Comparison of ENCODE assay signal across 11 cellular contexts in the genomic region with DNA sequence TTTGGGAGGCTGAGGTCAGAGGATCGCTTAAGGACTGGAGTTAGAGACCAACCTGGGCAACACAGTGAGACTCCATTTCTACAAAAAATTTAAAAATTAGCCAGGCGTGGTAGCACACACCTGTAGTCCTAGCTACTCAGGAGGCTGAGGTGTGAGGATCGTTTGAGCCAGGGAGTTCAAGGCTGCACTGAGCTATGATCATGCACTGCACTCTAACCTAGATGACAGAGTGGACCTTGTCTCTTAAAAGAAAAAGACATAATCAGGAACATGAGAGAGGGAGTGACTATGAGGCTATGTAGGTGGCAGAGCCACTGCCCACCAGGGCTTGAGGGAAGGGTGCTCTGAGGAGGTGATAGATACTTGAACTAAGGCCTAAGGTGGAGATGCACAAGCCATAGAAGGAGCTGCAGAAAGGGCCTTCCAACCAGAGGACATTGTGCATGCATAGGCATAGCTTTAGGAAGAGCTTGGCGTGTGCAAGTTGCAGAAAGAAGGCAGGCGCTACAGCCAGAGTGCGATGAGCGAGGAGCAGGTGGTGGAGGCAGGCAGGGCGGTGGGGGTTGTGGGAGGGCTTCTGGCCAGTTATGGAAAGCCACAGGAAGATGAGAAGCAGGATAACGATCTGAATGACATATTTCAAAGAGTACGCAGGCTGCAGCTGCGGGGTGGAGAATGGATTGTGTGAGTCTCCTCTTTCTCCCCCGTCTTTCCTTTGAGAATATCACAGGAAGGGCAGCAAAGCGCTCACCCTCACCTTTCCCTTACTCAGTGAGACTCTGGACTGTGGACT. TPM values are rescaled to one million over a fixed set of nuclear protein-coding genes. Genes with fewer than 3 reads are reported as not detected.
DNase-seq lines count a peak whose midpoint lies in the region; ATAC-seq, FAIRE-seq and TF ChIP-seq lines count a peak whose summit lies in the region.
"Had no signal": no experiment of that assay in that cellular context is flagged by ENCODE, and none has a peak within 500 bp of the region (broad histone marks: within the 10 kb centered on the region; RNA-seq: fewer than 3 reads in every experiment).

No MANE protein-coding gene starts in this region.

- H3K4me3 ChIP-seq in small intestine (ENCODE audit: low read depth in 1 of 2, low read length in 2 of 2) (no peak overlapping the region), colonic mucosa (no peak overlapping the region)
- H3K4me3 ChIP-seq: heart left ventricle had no signal

- WGBS in small intestine, 3 donors: 24 to 47% (median 34%) methylated on average over 12 to 13 of the region's 13 CpGs

- TF ChIP-seq CTCF in brain (conservative IDR thresholded peaks at IDR 0.05) (no peak), colonic mucosa (IDR thresholded peaks at IDR 0.05) (no peak)

- FAIRE-seq in small intestine (lab: Jason Lieb, UNC): no peak

- H3K9me3 Mint-ChIP-seq in activated CD4-positive, alpha-beta memory T cell treated with anti-CD3 and anti-CD28 coated beads for 36 hours: no peaks in the 10 kb centered on the region
- H3K9me3 Mint-ChIP-seq in activated CD4-positive, alpha-beta memory T cell treated with anti-CD3 and anti-CD28 coated beads, Interleukin-2, amount 10 ng/mL, durations not matched to agents 7 days and 5 days: no peaks in the 10 kb centered on the region
- peaks cover 0 to 8% (median 0%) of the 10 kb centered on the region in 5 experiments for H3K9me3 Mint-ChIP-seq in brain

- H3K4me3 Mint-ChIP-seq in activated CD4-positive, alpha-beta memory T cell treated with anti-CD3 and anti-CD28 coated beads for 36 hours: no peak overlapping the region
- no peak overlapping the region for H3K4me3 Mint-ChIP-seq in activated CD4-positive, alpha-beta memory T cell treated with anti-CD3 and anti-CD28 coated beads, Interleukin-2, amount 10 ng/mL, durations not matched to agents 7 days and 5 days
- peak overlapping the region in 3 of 5 experiments; percentile 20 to 65 (median 39) for H3K4me3 Mint-ChIP-seq in brain

- intact Hi-C loops in activated CD4-positive, alpha-beta memory T cell treated with anti-CD3 and anti-CD28 coated beads for 36 hours (cut with micrococcal nuclease): no loop called here
- intact Hi-C loops in colonic mucosa (cut with DNase I): no loop called here

- CTCF ChIA-PET in activated CD4-positive, alpha-beta memory T cell treated with anti-CD3 and anti-CD28 coated beads for 36 hours (lab: Charles Lee): interaction anchor here (3.3 to 6.3 kb wide), 4 partner anchors 333 to 594 kb away, joined by 15 to 304 read pairs (median 200); a partner anchor contains a TSS
- CTCF ChIA-PET in activated CD4-positive, alpha-beta memory T cell treated with anti-CD3 and anti-CD28 coated beads, Interleukin-2, amount 10 ng/mL, durations not matched to agents 7 days and 5 days (lab: Charles Lee): interaction anchor here (0.8 to 6.9 kb wide), 11 partner anchors 10 to 680 kb away, joined by 3 to 271 read pairs (median 30); a partner anchor contains a TSS

- no peak for ATAC-seq in GM19463 (IDR thresholded peaks at IDR 0.05; ENCODE audit: unreplicated experiment)
- no peak for ATAC-seq in HG02981 (IDR thresholded peaks at IDR 0.05; ENCODE audit: unreplicated experiment)

- peaks cover 24% of the 10 kb centered on the region for H3K4me1 Mint-ChIP-seq in activated CD4-positive, alpha-beta memory T cell treated with anti-CD3 and anti-CD28 coated beads for 36 hours (ENCODE audit: low read depth)
- H3K4me1 Mint-ChIP-seq in activated CD4-positive, alpha-beta memory T cell treated with anti-CD3 and anti-CD28 coated beads, Interleukin-2, amount 10 ng/mL, durations not matched to agents 7 days and 5 days: peaks cover 43% of the 10 kb centered on the region
- peaks cover 30% of the 10 kb centered on the region for H3K4me1 Mint-ChIP-seq in brain

- no peak overlapping the region for H3K27ac Mint-ChIP-seq in activated CD4-positive, alpha-beta memory T cell treated with anti-CD3 and anti-CD28 coated beads for 36 hours
- no peak overlapping the region for H3K27ac Mint-ChIP-seq in activated CD4-positive, alpha-beta memory T cell treated with anti-CD3 and anti-CD28 coated beads, Interleukin-2, amount 10 ng/mL, durations not matched to agents 7 days and 5 days
- H3K27ac Mint-ChIP-seq in brain: peak overlapping the region in 3 of 5 experiments; percentile 13 to 37 (median 29)

- no peaks in the 10 kb centered on the region for H3K36me3 Mint-ChIP-seq in activated CD4-positive, alpha-beta memory T cell treated with anti-CD3 and anti-CD28 coated beads for 36 hours
- no peaks in the 10 kb centered on the region for H3K36me3 Mint-ChIP-seq in activated CD4-positive, alpha-beta memory T cell treated with anti-CD3 and anti-CD28 coated beads, Interleukin-2, amount 10 ng/mL, durations not matched to agents 7 days and 5 days (ENCODE audit: low read depth)
- H3K36me3 Mint-ChIP-seq in brain: no peaks in the 10 kb centered on the region

- H3K27me3 ChIP-seq in small intestine (ENCODE audit: control insufficient read depth in 2 of 2, insufficient read depth in 2 of 2, low read length in 2 of 2) (no peaks in the 10 kb centered on the region), colonic mucosa (no peaks in the 10 kb centered on the region)

- H3K36me3 ChIP-seq in small intestine (ENCODE audit: control insufficient read depth in 2 of 2, insufficient read depth in 2 of 2, low read length in 2 of 2) (no peaks in the 10 kb centered on the region), colonic mucosa (no peaks in the 10 kb centered on the region)
- H3K36me3 ChIP-seq: heart left ventricle had no signal

- H3K27me3 Mint-ChIP-seq in activated CD4-positive, alpha-beta memory T cell treated with anti-CD3 and anti-CD28 coated beads for 36 hours: no peaks in the 10 kb centered on the region
- H3K27me3 Mint-ChIP-seq in activated CD4-positive, alpha-beta memory T cell treated with anti-CD3 and anti-CD28 coated beads, Interleukin-2, amount 10 ng/mL, durations not matched to agents 7 days and 5 days: peaks cover 6% of the 10 kb centered on the region
- peaks cover 10% of the 10 kb centered on the region for H3K27me3 Mint-ChIP-seq in brain

- H3K4me1 ChIP-seq in small intestine (ENCODE audit: control insufficient read depth in 2 of 2, insufficient read depth in 1 of 2, low read depth in 1 of 2, low read length in 1 of 2) (peaks cover 0 to 4% of the 10 kb centered on the region in 2 donors), colonic mucosa (no peaks in the 10 kb centered on the region)

- POLR2A ChIA-PET in activated CD4-positive, alpha-beta memory T cell treated with anti-CD3 and anti-CD28 coated beads for 36 hours (lab: Charles Lee): no interaction called here
- POLR2A ChIA-PET in activated CD4-positive, alpha-beta memory T cell treated with anti-CD3 and anti-CD28 coated beads, Interleukin-2, amount 10 ng/mL, durations not matched to agents 7 days and 5 days (lab: Charles Lee): interaction anchor here (3.2 to 4.9 kb wide), 2 partner anchors 332 to 529 kb away, joined by 36 to 55 read pairs; no protein-coding TSS in a partner anchor

- H3K9me3 ChIP-seq in small intestine (ENCODE audit: control insufficient read depth, low read depth) (no peaks in the 10 kb centered on the region), colonic mucosa (no peaks in the 10 kb centered on the region)
- H3K9me3 ChIP-seq: heart left ventricle had no signal

- peak overlapping the region in 1 of 2 donors; percentile 76 for H3K27ac ChIP-seq in small intestine (ENCODE audit: low read depth in 1 of 2, low read length in 1 of 2)
- no peak overlapping the region for H3K27ac ChIP-seq in colonic mucosa
- H3K27ac ChIP-seq: heart left ventricle had no signal

- no peak overlapping the region for H3K9ac ChIP-seq in colonic mucosa (ENCODE audit: low read depth in 2 of 2, low read length in 2 of 2)

- peak; percentile 15 for DNase-seq in activated CD4-positive, alpha-beta memory T cell treated with anti-CD3 and anti-CD28 coated beads for 36 hours
- DNase-seq in activated CD4-positive, alpha-beta memory T cell treated with anti-CD3 and anti-CD28 coated beads, Interleukin-2, amount 10 ng/mL, durations not matched to agents 7 days and 5 days: no peak
- peak; percentile 12 to 55 for DNase-seq in NCI-H524 (lab: John Stamatoyannopoulos, UW)
- peak; percentile 85 for DNase-seq in small intestine
- no peak for DNase-seq in colonic mucosa
- DNase-seq: heart left ventricle, RPMI8226, substantia nigra had no signal

RNA-seq across cellular contexts. Expression of a gene that starts 49.0 kb away (rescaled TPM):
- total RNA-seq in activated CD4-positive, alpha-beta memory T cell treated with anti-CD3 and anti-CD28 coated beads for 36 hours: 1 to 10 TPM; 5.7 to 6.2 TPM
- total RNA-seq in activated CD4-positive, alpha-beta memory T cell treated with anti-CD3 and anti-CD28 coated beads, Interleukin-2, amount 10 ng/mL, durations not matched to agents 7 days and 5 days: 10 to 100 TPM; 27.0 to 27.1 TPM
- polyA plus RNA-seq in brain (ENCODE audit: insufficient read depth, low read depth, low replicate concordance) (2.2 TPM), small intestine (1 to 10 TPM in 2 of 3 donors, under 1 TPM in 1; 0.22 to 1.4 (median 1.1) TPM)
- 10 to 100 TPM in 1 of 2 donors, 1 to 10 TPM in 1; 8.4 to 12.4 TPM for total RNA-seq in colonic mucosa

Comparison
In these comparisons a context has a peak if more than half of its experiments do, and no peak if none do; other contexts are left out.
1. DNase-seq: peak in activated CD4-positive, alpha-beta memory T cell treated with anti-CD3 and anti-CD28 coated beads for 36 hours (single experiment), NCI-H524 (2 of 2) and small intestine (single experiment); none in activated CD4-positive, alpha-beta memory T cell treated with anti-CD3 and anti-CD28 coated beads, Interleukin-2, amount 10 ng/mL, durations not matched to agents 7 days and 5 days (single experiment) and colonic mucosa (single experiment).
2. H3K27ac Mint-ChIP-seq: peak in brain (3 of 5); none in activated CD4-positive, alpha-beta memory T cell treated with anti-CD3 and anti-CD28 coated beads for 36 hours (single experiment) and activated CD4-positive, alpha-beta memory T cell treated with anti-CD3 and anti-CD28 coated beads, Interleukin-2, amount 10 ng/mL, durations not matched to agents 7 days and 5 days (single experiment).
3. H3K4me3 Mint-ChIP-seq: peak in brain (3 of 5); none in activated CD4-positive, alpha-beta memory T cell treated with anti-CD3 and anti-CD28 coated beads for 36 hours (single experiment) and activated CD4-positive, alpha-beta memory T cell treated with anti-CD3 and anti-CD28 coated beads, Interleukin-2, amount 10 ng/mL, durations not matched to agents 7 days and 5 days (single experiment).